In genomic region chr22:31604137-31604705, GRCh38 we compare ENCODE assay signal across 18 cellular contexts. TPM values are rescaled to one million over a fixed set of nuclear protein-coding genes. Genes with fewer than 3 reads are reported as not detected.
A peak's percentile ranks its signal among the peaks of the same experiment; 100 is the strongest.
DNase-seq lines count a peak whose midpoint lies in the region; ATAC-seq, FAIRE-seq and TF ChIP-seq lines count a peak whose summit lies in the region.
"Had no signal": no experiment of that assay in that cellular context is flagged by ENCODE, and none has a peak within 500 bp of the region (broad histone marks: within the 10 kb centered on the region; RNA-seq: fewer than 3 reads in every experiment).

No MANE protein-coding gene starts in this region.

- H3K27ac Mint-ChIP-seq in naive thymus-derived CD4-positive, alpha-beta T cell: peak overlapping the region in 5 of 9 donors; percentile 2 to 46 (median 33)

- TF ChIP-seq RAD21 in HepG2 (CRISPR knock-in tag; IDR thresholded peaks at IDR 0.05): no peak

- H3K27ac ChIP-seq in HepG2 (ENCODE audit: extremely low read length, insufficient read depth, low read length): no peak overlapping the region
- no peak overlapping the region for H3K27ac ChIP-seq in right lobe of liver
- H3K27ac ChIP-seq in naive thymus-derived CD4-positive, alpha-beta T cell (ENCODE audit: low read depth, low read length): no peak overlapping the region
- H3K27ac ChIP-seq in thyroid gland: peak overlapping the region; percentile 54 to 67 (median 56)
- H3K27ac ChIP-seq: C4-2B had no signal

- H3K9me3 ChIP-seq in HepG2 (ENCODE audit: low read length) (no peaks in the 10 kb centered on the region), right lobe of liver (no peaks in the 10 kb centered on the region), thyroid gland (no peaks in the 10 kb centered on the region)
- no peaks in the 10 kb centered on the region for H3K9me3 ChIP-seq in naive thymus-derived CD4-positive, alpha-beta T cell (ENCODE audit: control insufficient read depth in 2 of 3, low read length in 3 of 3)
- H3K9me3 ChIP-seq: Caco-2, HAP-1 had no signal

- peaks cover 3 to 34% (median 15%) of the 10 kb centered on the region in 5 donors for H3K36me3 Mint-ChIP-seq in naive thymus-derived CD4-positive, alpha-beta T cell

- intact Hi-C loops in HepG2 (cut with micrococcal nuclease; ENCODE audit: unreplicated experiment) (loop anchor here (5.0 kb wide), 1 partner anchor 42 kb away; no protein-coding TSS in a partner anchor), right lobe of liver (cut with DNase I) (no loop called here), thyroid gland (cut with DNase I) (no loop called here)
- intact Hi-C loops in naive thymus-derived CD4-positive, alpha-beta T cell (cut with micrococcal nuclease): no loop called here

- no peak for TF ChIP-seq EP300 in HepG2 (IDR thresholded peaks at IDR 0.05; ENCODE audit: low read depth in 2 of 2, low read length in 2 of 2)
- no peak for TF ChIP-seq EP300 in HepG2 (CRISPR knock-in tag; IDR thresholded peaks at IDR 0.05; ENCODE audit: borderline replicate concordance)

- peaks cover 0 to 2% (median 0%) of the 10 kb centered on the region in 11 donors for H3K9me3 Mint-ChIP-seq in naive thymus-derived CD4-positive, alpha-beta T cell

- CTCF ChIA-PET in HepG2 (lab: Yijun Ruan, JAX; ENCODE audit: low intra/inter-chr PET ratio, low total read pairs): no interaction called here
- CTCF ChIA-PET in naive thymus-derived CD4-positive, alpha-beta T cell (lab: Charles Lee): interaction anchor here (1.4 kb wide), 1 partner anchor 30 kb away, joined by 4 read pairs; no protein-coding TSS in a partner anchor

- H3K4me1 ChIP-seq in HepG2 (ENCODE audit: insufficient read depth, low read length) (peaks cover 25% of the 10 kb centered on the region), right lobe of liver (no peaks in the 10 kb centered on the region), thyroid gland (peaks cover 15 to 38% of the 10 kb centered on the region in 2 donors)
- H3K4me1 ChIP-seq in naive thymus-derived CD4-positive, alpha-beta T cell (ENCODE audit: control insufficient read depth in 2 of 2, insufficient read depth in 2 of 2, low read length in 2 of 2): no peaks in the 10 kb centered on the region
- H3K4me1 ChIP-seq: HAP-1 had no signal

- no peak overlapping the region for H3K4me2 ChIP-seq in HepG2 (ENCODE audit: low read depth, low read length)

- no peak for FAIRE-seq in HepG2 (lab: Jason Lieb, UNC)
- FAIRE-seq: G401.6, GM12892, GM19239, RCC 7860 had no signal

- DNase-seq in NCI-H2029 (lab: John Stamatoyannopoulos, UW) (peak; percentile 6), NCI-H2029 treated with DMSO at 0.1 percent for 48 hours (lab: John Stamatoyannopoulos, UW) (no peak), HepG2 (ENCODE audit: low spot score) (no peak), right lobe of liver (no peak), thyroid gland (peak; percentile 85 to 87), glomerular visceral epithelial cell (ENCODE audit: extremely low spot score) (no peak)
- no peak for DNase-seq in naive thymus-derived CD4-positive, alpha-beta T cell
- DNase-seq: 8988T, DMS53, NCI-H1930 had no signal

- no peak overlapping the region for H2AFZ ChIP-seq in HepG2 (ENCODE audit: low read length)

- H3K9ac ChIP-seq in HepG2 (ENCODE audit: insufficient read depth, low read depth, low read length): no peak overlapping the region

- H3K27me3 ChIP-seq in HepG2 (ENCODE audit: control insufficient read depth in 1 of 2, insufficient read depth in 2 of 2, low read length in 2 of 2) (no peaks in the 10 kb centered on the region), right lobe of liver (no peaks in the 10 kb centered on the region), thyroid gland (no peaks in the 10 kb centered on the region)
- H3K27me3 ChIP-seq in naive thymus-derived CD4-positive, alpha-beta T cell (ENCODE audit: control insufficient read depth in 2 of 2, insufficient read depth in 2 of 2, low read length in 2 of 2): no peaks in the 10 kb centered on the region

- WGBS in HepG2 (ENCODE audit: low lambda C conversion rate): 91% methylated on average over 8 of the region's 14 CpGs
- WGBS in right lobe of liver (ENCODE audit: insufficient coverage, low coverage, low lambda C conversion rate, missing lambda C conversion rate): 77% methylated on average over 4 of the region's 14 CpGs
- 60 to 61% methylated on average over 12 to 14 of the region's 14 CpGs for WGBS in thyroid gland, 2 donors

- in situ Hi-C loops in HepG2 (cut with HindIII; ENCODE audit: extremely low pct_ligation_motif_present, low pct_unique_long_range_greater_than_20kb): no loop called here

- H3K4me3 Mint-ChIP-seq in naive thymus-derived CD4-positive, alpha-beta T cell: no peak overlapping the region

- BruUV-seq in HepG2 (replicated peaks; lab: Mats Ljungman, UMichigan): no TSS peak

- no peaks in the 10 kb centered on the region for H4K20me1 ChIP-seq in HepG2 (ENCODE audit: insufficient read depth, low read length)

- TF ChIP-seq CTCF in HepG2 (CRISPR knock-in tag; IDR thresholded peaks at IDR 0.05): no peak
- no peak for TF ChIP-seq CTCF in right lobe of liver (IDR thresholded peaks at IDR 0.05)
- no peak for TF ChIP-seq CTCF in thyroid gland (IDR thresholded peaks at IDR 0.05)

- peaks cover 2% of the 10 kb centered on the region for H3K79me2 ChIP-seq in HepG2 (ENCODE audit: insufficient read depth, low read length)

- H3K4me3 ChIP-seq in HepG2 (replicated peaks in 1 of 3; ENCODE audit: insufficient read depth in 1 of 3, low read depth in 2 of 3, low read length in 3 of 3): no peak overlapping the region
- H3K4me3 ChIP-seq in right lobe of liver: no peak overlapping the region
- no peak overlapping the region for H3K4me3 ChIP-seq in naive thymus-derived CD4-positive, alpha-beta T cell (ENCODE audit: low read length)
- H3K4me3 ChIP-seq in thyroid gland (replicated peaks in 1 of 3): no peak overlapping the region
- H3K4me3 ChIP-seq: HAP-1 had no signal

- POLR2A ChIA-PET in HepG2 (lab: Yijun Ruan, JAX): interaction anchor here (1.1 kb wide), 2 partner anchors 26 to 58 kb away, joined by 3 read pairs; partner anchors contain the start of gene PISD
- POLR2A ChIA-PET in naive thymus-derived CD4-positive, alpha-beta T cell (lab: Charles Lee): no interaction called here

- peaks cover 0 to 7% (median 0%) of the 10 kb centered on the region in 7 donors for H3K4me1 Mint-ChIP-seq in naive thymus-derived CD4-positive, alpha-beta T cell

- TF ChIP-seq POLR2A in HepG2 (IDR thresholded peaks at IDR 0.05; ENCODE audit: insufficient read depth in 1 of 2, low read depth in 2 of 2, low read length in 2 of 2): no peak
- no peak for TF ChIP-seq POLR2A in right lobe of liver (IDR thresholded peaks at IDR 0.05)
- TF ChIP-seq POLR2A in thyroid gland (IDR thresholded peaks at IDR 0.05): no peak

- no peak for ATAC-seq in HepG2
- no peak for ATAC-seq in right lobe of liver
- no peak for ATAC-seq in naive thymus-derived CD4-positive, alpha-beta T cell
- no peak for ATAC-seq in esophagus mucosa

- H3K27me3 Mint-ChIP-seq in naive thymus-derived CD4-positive, alpha-beta T cell: no peaks in the 10 kb centered on the region

- peaks cover 20 to 49% of the 10 kb centered on the region in 2 experiments; a peak in 4 of 5 replicates for H3K36me3 ChIP-seq in HepG2 (replicated peaks in 1 of 2; ENCODE audit: control insufficient read depth in 1 of 2, insufficient read depth in 2 of 2, low read length in 2 of 2)
- H3K36me3 ChIP-seq in right lobe of liver: no peaks in the 10 kb centered on the region
- peaks cover 0 to 84% (median 7%) of the 10 kb centered on the region in 3 experiments for H3K36me3 ChIP-seq in naive thymus-derived CD4-positive, alpha-beta T cell (ENCODE audit: control insufficient read depth in 2 of 3, insufficient read depth in 3 of 3, low read length in 3 of 3)
- H3K36me3 ChIP-seq in thyroid gland: no peaks in the 10 kb centered on the region

TF ChIP-seq in HepG2, 621 proteins besides CTCF, POLR2A, EP300 and RAD21 (continues in another document):
- 0 out of 2 replicates have a peak, but pooled peaks have one; percentile 1 for TF ChIP-seq PHF8 (CRISPR knock-in tag; IDR thresholded peaks at IDR 0.05)
- TF ChIP-seq AGO2 (optimal IDR thresholded peaks at IDR 0.05; ENCODE audit: low read depth, low read length): peak; percentile 58
- no peak for TF ChIP-seq ZNF367 (CRISPR knock-in tag; IDR thresholded peaks at IDR 0.05; ENCODE audit: borderline replicate concordance)
- no peak for TF ChIP-seq CBX1 (IDR thresholded peaks at IDR 0.05; ENCODE audit: low read depth)
- TF ChIP-seq HNRNPL (IDR thresholded peaks at IDR 0.05; ENCODE audit: low read depth, low read length): no peak

RNA-seq across cellular contexts. Expression of gene PISD, which starts 57.8 kb away (rescaled TPM):
- total RNA-seq in HepG2 (2016; rRNA removed; fragmentation: Illumina TruSeq; extraction: Trizol): 30.0 and 47.7 TPM in 2 replicates
- total RNA-seq in HepG2 (2016; cell fraction: cytosol; rRNA removed; fragmentation: Illumina TruSeq; extraction: Trizol; ENCODE audit: low read depth): 8.9 and 9.7 TPM in 2 replicates
- 26.3 and 48.8 TPM in 2 replicates for total RNA-seq in HepG2 (2016; cell fraction: insoluble cytoplasmic fraction; rRNA removed; fragmentation: Illumina TruSeq; extraction: Trizol)
- 21.3 and 21.7 TPM in 2 replicates for total RNA-seq in HepG2 (2016; cell fraction: membrane; rRNA removed; fragmentation: Illumina TruSeq; extraction: Trizol)
- 39.3 and 43.4 TPM in 2 replicates for total RNA-seq in HepG2 (2016; cell fraction: nucleus; rRNA removed; fragmentation: Illumina TruSeq; extraction: Trizol)
- polyA plus RNA-seq in HepG2 (2011; rRNA removed): 30.1 and 38.6 TPM in 2 replicates
- 27.5 and 28.8 TPM in 2 replicates for polyA plus RNA-seq in HepG2 (2011; cell fraction: cytosol; rRNA removed)
- 96.1 and 99.7 TPM in 2 replicates for polyA plus RNA-seq in HepG2 (2011; cell fraction: nucleus; rRNA removed)
- 21.9 and 29.8 TPM in 2 replicates for polyA plus RNA-seq in HepG2 (2012)
- 7.1 and 8.1 TPM in 2 replicates for polyA plus RNA-seq in HepG2 (2016; cell fraction: cytosol; fragmentation: Illumina TruSeq; extraction: Trizol; ENCODE audit: low read depth)
- 25.8 and 29.7 TPM in 2 replicates for polyA plus RNA-seq in HepG2 (2016; cell fraction: insoluble cytoplasmic fraction; fragmentation: Illumina TruSeq; extraction: Trizol; ENCODE audit: low read depth)
- polyA plus RNA-seq in HepG2 (2016; cell fraction: membrane; fragmentation: Illumina TruSeq; extraction: Trizol; ENCODE audit: low read depth): 14.7 and 16.1 TPM in 2 replicates
- 78.0 and 82.4 TPM in 2 replicates for polyA plus RNA-seq in HepG2 (2016; cell fraction: nucleus; fragmentation: Illumina TruSeq; extraction: Trizol; ENCODE audit: insufficient read depth, low read depth)
- 24.4 and 42.4 TPM in 2 replicates for polyA minus RNA-seq in HepG2 (2011; rRNA and poly(A)+ RNA removed; ENCODE audit: low replicate concordance)
- polyA minus RNA-seq in HepG2 (2011; cell fraction: cytosol; rRNA and poly(A)+ RNA removed): 13.1 and 16.7 TPM in 2 replicates
- 18.4 and 22.0 TPM in 2 replicates for polyA minus RNA-seq in HepG2 (2011; cell fraction: nucleus; rRNA and poly(A)+ RNA removed)
- total RNA-seq in right lobe of liver: 10 to 100 TPM; 15.5 to 22.9 (median 18.1) TPM
- total RNA-seq in naive thymus-derived CD4-positive, alpha-beta T cell: 10 to 100 TPM; 29.7 to 47.8 (median 35.5) TPM
- polyA plus RNA-seq in naive thymus-derived CD4-positive, alpha-beta T cell: 10 to 100 TPM; 15.3 to 18.8 TPM
- total RNA-seq in thyroid gland: 10 to 100 TPM; 34.5 to 59.0 (median 42.5) TPM
- 20.2 TPM for total RNA-seq in esophagus mucosa

Comparison
In these comparisons a context has a peak if more than half of its experiments do, and no peak if none do; other contexts are left out.
1. DNase-seq: peak in NCI-H2029 (single experiment) and thyroid gland (2 of 2); none in NCI-H2029 treated with DMSO at 0.1 percent for 48 hours (single experiment), HepG2 (single experiment), right lobe of liver (0 of 3), naive thymus-derived CD4-positive, alpha-beta T cell (0 of 9) and glomerular visceral epithelial cell (single experiment).
2. H3K27ac ChIP-seq: peak in thyroid gland (3 of 3); none in HepG2 (single experiment), right lobe of liver (0 of 3) and naive thymus-derived CD4-positive, alpha-beta T cell (single experiment).